Comparison of ENCODE assay signal across 21 cellular contexts in genomic region chr9:92592537-92592936, GRCh38. TPM values are rescaled to one million over a fixed set of nuclear protein-coding genes. Genes with fewer than 3 reads are reported as not detected.
"Had no signal": no experiment of that assay in that cellular context is flagged by ENCODE, and none has a peak within 500 bp of the region (broad histone marks: within the 10 kb centered on the region; RNA-seq: fewer than 3 reads in every experiment).

No MANE protein-coding gene starts in this region.

- DNase-seq: activated CD4-positive, alpha-beta T cell treated with anti-CD3 and anti-CD28 coated beads for 1 hour; activated CD4-positive, alpha-beta T cell treated with anti-CD3 and anti-CD28 coated beads, Interleukin-2, amount 50 U/mL, for 4 hours; activated CD8-positive, alpha-beta memory T cell treated with anti-CD3 and anti-CD28 coated beads for 24 hours; activated CD8-positive, alpha-beta memory T cell treated with anti-CD3 and anti-CD28 coated beads, Interleukin-2, amount 50 U/mL, for 4 hours; activated effector memory CD4-positive, alpha-beta T cell treated with Interleukin-2 at 50 U/mL for 16 hours; activated naive CD4-positive, alpha-beta T cell treated with anti-CD3 and anti-CD28 coated beads for 36 hours; activated T-cell treated with anti-CD3 and anti-CD28 coated beads, Interleukin-2, amount 50 U/mL, for 4 hours; colonic mucosa; foreskin melanocyte; hypothalamus; retina; sigmoid colon; stimulated activated CD4-positive, alpha-beta T cell treated with anti-CD3 and anti-CD28 coated beads, Interleukin-12 subunit alpha, Interleukin-12 subunit beta, amount 100 ng/mL, for 4 hours; T-helper 9 cell; testis; upper lobe of left lung had no signal

- H3K27ac ChIP-seq: colonic mucosa, SJSA1, testis, upper lobe of left lung had no signal

- H3K27me3 ChIP-seq: colonic mucosa, sigmoid colon, SJSA1, testis, upper lobe of left lung had no signal

- H3K36me3 Mint-ChIP-seq: memory B cell; natural killer cell treated with Interleukin-12 subunit alpha and Interleukin-12 subunit beta and Interleukin-15 and Interleukin-18, amount 100 ng/mL, for 72 hours had no signal

- H3K4me1 ChIP-seq: colonic mucosa, SJSA1 had no signal

- H3K4me3 Mint-ChIP-seq: activated naive CD4-positive, alpha-beta T cell treated with anti-CD3 and anti-CD28 coated beads for 36 hours; activated T-cell treated with anti-CD3 and anti-CD28 coated beads, Interleukin-2, amount 50 U/mL, for 4 hours; memory B cell; natural killer cell treated with Interleukin-12 subunit alpha and Interleukin-12 subunit beta and Interleukin-15 and Interleukin-18, amount 100 ng/mL, for 72 hours had no signal

- H3K4me1 Mint-ChIP-seq: memory B cell had no signal

- H3K27ac Mint-ChIP-seq: activated naive CD4-positive, alpha-beta T cell treated with anti-CD3 and anti-CD28 coated beads for 36 hours; memory B cell; natural killer cell treated with Interleukin-12 subunit alpha and Interleukin-12 subunit beta and Interleukin-15 and Interleukin-18, amount 100 ng/mL, for 72 hours; progenitor cell of endocrine pancreas had no signal

- H3K4me3 ChIP-seq: colonic mucosa, sigmoid colon, SJSA1, testis, upper lobe of left lung had no signal

- H3K9me3 Mint-ChIP-seq: activated naive CD4-positive, alpha-beta T cell treated with anti-CD3 and anti-CD28 coated beads for 36 hours; activated T-cell treated with anti-CD3 and anti-CD28 coated beads, Interleukin-2, amount 50 U/mL, for 4 hours; memory B cell; natural killer cell treated with Interleukin-12 subunit alpha and Interleukin-12 subunit beta and Interleukin-15 and Interleukin-18, amount 100 ng/mL, for 72 hours had no signal

- H3K27me3 Mint-ChIP-seq: memory B cell; natural killer cell treated with Interleukin-12 subunit alpha and Interleukin-12 subunit beta and Interleukin-15 and Interleukin-18, amount 100 ng/mL, for 72 hours; progenitor cell of endocrine pancreas had no signal

- H3K9me3 ChIP-seq: colonic mucosa, sigmoid colon, SJSA1, testis, upper lobe of left lung had no signal

- H3K36me3 ChIP-seq: colonic mucosa, sigmoid colon, SJSA1, upper lobe of left lung had no signal

RNA-seq across cellular contexts. Expression of gene ECM2, which starts 56.7 kb away (rescaled TPM):
- total RNA-seq: activated naive CD4-positive, alpha-beta T cell treated with anti-CD3 and anti-CD28 coated beads for 36 hours; activated T-cell treated with anti-CD3 and anti-CD28 coated beads, Interleukin-2, amount 50 U/mL, for 4 hours; natural killer cell treated with Interleukin-12 subunit alpha and Interleukin-12 subunit beta and Interleukin-15 and Interleukin-18, amount 100 ng/mL, for 72 hours; T-helper 1 cell treated with Interleukin-12 subunit alpha and Interleukin-12 subunit beta and Interleukin-4 antibody, amounts not matched to agents 30 ng/mL and 1 ng/mL, for 36 hours had no signal
